Comparison of ENCODE assay signal across 27 cellular contexts in the genomic region with DNA sequence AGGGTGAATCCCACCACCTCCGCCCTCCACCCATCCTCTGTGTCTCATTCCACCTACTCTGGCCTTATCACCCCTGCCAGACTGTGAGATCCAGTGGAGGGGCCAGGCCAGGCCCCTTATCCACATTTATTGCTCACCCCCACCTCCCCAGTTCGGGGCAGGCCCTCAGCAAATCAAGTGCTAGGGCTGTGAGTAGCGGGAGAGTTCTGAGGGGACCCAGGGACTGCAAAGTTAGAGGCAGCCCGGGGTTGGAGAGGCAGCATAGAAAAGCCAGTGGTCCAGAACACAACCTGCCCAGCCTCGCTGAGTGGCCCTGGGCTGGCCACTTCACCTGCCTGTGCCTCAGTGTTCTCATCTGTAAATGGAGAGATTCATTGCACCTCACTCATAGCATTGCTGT. TPM values are rescaled to one million over a fixed set of nuclear protein-coding genes. Genes with fewer than 3 reads are reported as not detected.
DNase-seq lines count a peak whose midpoint lies in the region; ATAC-seq and TF ChIP-seq lines count a peak whose summit lies in the region.
"Had no signal": no experiment of that assay in that cellular context is flagged by ENCODE, and none has a peak within 500 bp of the region (broad histone marks: within the 10 kb centered on the region; RNA-seq: fewer than 3 reads in every experiment).

No MANE protein-coding gene starts in this region.

- H2BK120ac ChIP-seq in neuronal stem cell (ENCODE audit: low read depth, low read length), result no peak overlapping the region

- intact Hi-C loops in PC-3 (cut with micrococcal nuclease), result loop anchor here (5.0 kb wide), 1 partner anchor 86 kb away; no protein-coding TSS in a partner anchor

- H3K9me3 ChIP-seq in PC-3 (ENCODE audit: low read length) (no peaks in the 10 kb centered on the region), neuronal stem cell (replicated peaks in 1 of 2; ENCODE audit: control insufficient read depth in 2 of 2, insufficient read depth in 1 of 2, low read depth in 1 of 2, low read length in 2 of 2) (no peaks in the 10 kb centered on the region), thoracic aorta (no peaks in the 10 kb centered on the region)
- H3K9me3 ChIP-seq: left lung, right lobe of liver, upper lobe of left lung had no signal

- peak overlapping the region; percentile 44 for H2BK12ac ChIP-seq in neuronal stem cell (ENCODE audit: low read length)

- H3K36me3 Mint-ChIP-seq in immature natural killer cell, result no peaks in the 10 kb centered on the region
- H3K36me3 Mint-ChIP-seq: WTC11 had no signal

- no peaks in the 10 kb centered on the region for H3K79me2 ChIP-seq in PC-3 (ENCODE audit: low read length)

- WGBS in neuronal stem cell (ENCODE audit: extremely low coverage in 2 of 2, insufficient read length in 2 of 2, insufficient replicate concordance in 1 of 2), 2 donors, result no CpG with 5 or more reads among the region's 5 CpGs

- peak overlapping the region; percentile 9 for H2BK15ac ChIP-seq in neuronal stem cell (ENCODE audit: low read length)

- H3K27me3 ChIP-seq in PC-3 (ENCODE audit: low read length) (no peaks in the 10 kb centered on the region), neuronal stem cell (ENCODE audit: control insufficient read depth in 3 of 3, insufficient read depth in 3 of 3, low read depth in 1 of 3, low read length in 3 of 3) (no peaks in the 10 kb centered on the region), thoracic aorta (replicated peaks; ENCODE audit: insufficient read depth) (no peaks in the 10 kb centered on the region)
- H3K27me3 ChIP-seq: left lung, right lobe of liver, upper lobe of left lung had no signal

- H3K4me3 Mint-ChIP-seq in immature natural killer cell, result no peak overlapping the region
- H3K4me3 Mint-ChIP-seq: activated CD4-positive, alpha-beta T cell treated with anti-CD3 and anti-CD28 coated beads, Interleukin-2, amount 10 ng/mL, durations not matched to agents 7 days and 5 days; activated T-cell treated with anti-CD3 and anti-CD28 coated beads, Interleukin-2, amount 50 U/mL, for 4 hours; WTC11 had no signal

- CTCF ChIA-PET in PC-3 (lab: Charles Lee), result interaction anchor here (0.6 kb wide), 2 partner anchors 10 to 163 kb away, joined by 3 read pairs; no protein-coding TSS in a partner anchor

- H3K9ac ChIP-seq in PC-3 (ENCODE audit: low read length) (no peak overlapping the region), neuronal stem cell (ENCODE audit: low read depth, low read length, poor library complexity) (no peak overlapping the region)

- no peak overlapping the region for H4K91ac ChIP-seq in neuronal stem cell (ENCODE audit: low read depth, low read length, poor library complexity)

- no peak overlapping the region for H2BK5ac ChIP-seq in neuronal stem cell (ENCODE audit: low read length)

- no peaks in the 10 kb centered on the region for H3K4me1 Mint-ChIP-seq in immature natural killer cell

- no peaks in the 10 kb centered on the region for H3K9me2 ChIP-seq in PC-3 (replicated peaks; ENCODE audit: low read length)

- no peak overlapping the region for H3K4me3 ChIP-seq in PC-3 (ENCODE audit: low read length)
- H3K4me3 ChIP-seq in coronary artery, result no peak overlapping the region
- no peak overlapping the region for H3K4me3 ChIP-seq in neuronal stem cell (ENCODE audit: low read length in 2 of 2)
- H3K4me3 ChIP-seq in thoracic aorta, result no peak overlapping the region
- H3K4me3 ChIP-seq: left lung, right lobe of liver, upper lobe of left lung had no signal

- H3K27ac ChIP-seq in PC-3 (ENCODE audit: low read length), result peak overlapping the region; percentile 43
- peak overlapping the region; percentile 80 to 89 for H3K27ac ChIP-seq in coronary artery
- H3K27ac ChIP-seq in neuronal stem cell (replicated peaks; ENCODE audit: low read length), result no peak overlapping the region
- H3K27ac ChIP-seq in thoracic aorta, result peak overlapping the region; percentile 47 to 68
- H3K27ac ChIP-seq: C4-2B, epithelial cell of prostate, left lung, right lobe of liver, upper lobe of left lung had no signal

- no peak overlapping the region for H2AK5ac ChIP-seq in neuronal stem cell (ENCODE audit: low read depth, low read length)

- POLR2A ChIA-PET in PC-3 (lab: Charles Lee; ENCODE audit: unreplicated experiment), result interaction anchor here (0.7 kb wide), 1 partner anchor 26 kb away, joined by 11 read pairs; no protein-coding TSS in a partner anchor

- H3K18ac ChIP-seq in neuronal stem cell (ENCODE audit: low read length), result no peak overlapping the region

- H3F3A ChIP-seq in PC-3 (ENCODE audit: low read length, unreplicated experiment), result no peaks in the 10 kb centered on the region

- peaks cover 0 to 3% (median 2%) of the 10 kb centered on the region in 3 donors for H3K27me3 Mint-ChIP-seq in immature natural killer cell (ENCODE audit: low read depth in 3 of 3)
- H3K27me3 Mint-ChIP-seq: activated CD4-positive, alpha-beta T cell treated with anti-CD3 and anti-CD28 coated beads, Interleukin-2, amount 10 ng/mL, durations not matched to agents 7 days and 5 days had no signal

- no peak overlapping the region for H3K14ac ChIP-seq in neuronal stem cell (ENCODE audit: low read length)

- BruUV-seq in PC-3 (replicated peaks; lab: Mats Ljungman, UMichigan), result no TSS peak

- H3K4me1 ChIP-seq in PC-3 (ENCODE audit: insufficient read depth, low read length), result peaks cover 34% of the 10 kb centered on the region
- H3K4me1 ChIP-seq in neuronal stem cell (ENCODE audit: control insufficient read depth in 2 of 2, insufficient read depth in 1 of 2, low read depth in 1 of 2, low read length in 2 of 2), result peaks cover 13 to 18% of the 10 kb centered on the region in 2 donors
- peaks cover 7 to 43% of the 10 kb centered on the region in 2 donors for H3K4me1 ChIP-seq in thoracic aorta (ENCODE audit: control insufficient read depth in 1 of 2, low read depth in 2 of 2)
- H3K4me1 ChIP-seq: right lobe of liver had no signal

- no peaks in the 10 kb centered on the region for H3K9me3 Mint-ChIP-seq in immature natural killer cell
- H3K9me3 Mint-ChIP-seq: activated CD4-positive, alpha-beta T cell treated with anti-CD3 and anti-CD28 coated beads, Interleukin-2, amount 10 ng/mL, durations not matched to agents 7 days and 5 days; activated T-cell treated with anti-CD3 and anti-CD28 coated beads, Interleukin-2, amount 50 U/mL, for 4 hours; HFFc6; WTC11 had no signal

- TF ChIP-seq CTCF in PC-3 (conservative IDR thresholded peaks at IDR 0.05; ENCODE audit: low read depth, low read length), result no peak
- TF ChIP-seq CTCF in coronary artery (IDR thresholded peaks at IDR 0.05), result no peak
- TF ChIP-seq CTCF in thoracic aorta (IDR thresholded peaks at IDR 0.05), result no peak

- DNase-seq in PC-3, result no peak
- DNase-seq in coronary artery (ENCODE audit: low spot score), result no peak
- DNase-seq in neuronal stem cell (ENCODE audit: low spot score), result no peak
- no peak for DNase-seq in thoracic aorta (ENCODE audit: low spot score)
- DNase-seq in immature natural killer cell, result no peak
- DNase-seq in SIG-M5 (lab: John Stamatoyannopoulos, UW), result no peak
- DNase-seq: activated CD4-positive, alpha-beta T cell treated with anti-CD3 and anti-CD28 coated beads, Interleukin-2, amount 10 ng/mL, durations not matched to agents 7 days and 5 days; activated naive CD4-positive, alpha-beta T cell treated with anti-CD3 and anti-CD28 coated beads, Interleukin-2, amount 50 U/mL, for 16 hours; activated T-cell treated with anti-CD3 and anti-CD28 coated beads, Interleukin-2, amount 50 U/mL, for 4 hours; effector CD8-positive, alpha-beta T cell; glutamatergic neuron; NCI-H1048; NCI-H1694; NCI-H446 treated with DMSO at 0.1 percent for 48 hours; NCI-H774; stimulated activated CD4-positive, alpha-beta T cell treated with anti-CD3 and anti-CD28 coated beads, Interleukin-4, amount 100 ng/mL, for 24 hours; T-helper 1 cell had no signal

- no peak overlapping the region for H2AFZ ChIP-seq in PC-3 (ENCODE audit: low read length)
- peak overlapping the region; percentile 64 for H2AFZ ChIP-seq in neuronal stem cell (ENCODE audit: low read length)

- H3K4me2 ChIP-seq in PC-3 (ENCODE audit: low read length) (no peak overlapping the region), neuronal stem cell (ENCODE audit: insufficient read depth, low read length, poor library complexity, severe bottlenecking) (no peak overlapping the region)

- H3K23ac ChIP-seq in neuronal stem cell (ENCODE audit: low read depth, low read length, poor library complexity), result no peak overlapping the region

- H4K20me1 ChIP-seq in PC-3 (ENCODE audit: low read length), result no peaks in the 10 kb centered on the region

- H3K4ac ChIP-seq in neuronal stem cell (ENCODE audit: low read length), result no peak overlapping the region

- H3K27ac Mint-ChIP-seq in immature natural killer cell, result no peak overlapping the region
- H3K27ac Mint-ChIP-seq: activated CD4-positive, alpha-beta T cell treated with anti-CD3 and anti-CD28 coated beads, Interleukin-2, amount 10 ng/mL, durations not matched to agents 7 days and 5 days; progenitor cell of endocrine pancreas; WTC11 had no signal

- H3K79me1 ChIP-seq in neuronal stem cell (ENCODE audit: low read depth, low read length), result no peaks in the 10 kb centered on the region

- H3K36me3 ChIP-seq in PC-3 (ENCODE audit: low read depth, low read length) (no peaks in the 10 kb centered on the region), neuronal stem cell (replicated peaks in 1 of 2; ENCODE audit: control insufficient read depth in 2 of 2, insufficient read depth in 2 of 2, low read length in 2 of 2) (no peaks in the 10 kb centered on the region), thoracic aorta (no peaks in the 10 kb centered on the region)
- H3K36me3 ChIP-seq: left lung, right lobe of liver, upper lobe of left lung had no signal

- H4K8ac ChIP-seq in neuronal stem cell (ENCODE audit: low read depth, low read length), result no peak overlapping the region

- no peak for ATAC-seq in PC-3
- no peak for ATAC-seq in thoracic aorta (ENCODE audit: insufficient number of reproducible peaks, low FRiP score, low read depth)
- ATAC-seq in GM21528 (IDR thresholded peaks at IDR 0.05; ENCODE audit: low FRiP score, unreplicated experiment), result no peak
- no peak for ATAC-seq in GM19395 (IDR thresholded peaks at IDR 0.05; ENCODE audit: unreplicated experiment)
- ATAC-seq: activated T-cell treated with anti-CD3 and anti-CD28 coated beads, Interleukin-2, amount 50 U/mL, for 4 hours had no signal

RNA-seq across cellular contexts. Expression of gene ACTN1, which starts 27.2 kb away (rescaled TPM):
- total RNA-seq in PC-3 (2014; rRNA removed) (303 and 400 TPM in 2 replicates), thoracic aorta (1,000 to 10,000 TPM; 1,201 to 1,291 TPM)
- polyA plus RNA-seq in neuronal stem cell (2013, experiment 1 of 2), result 88.8 TPM
- polyA plus RNA-seq in neuronal stem cell (2013, experiment 2 of 2), result 87.0 TPM
- polyA plus RNA-seq in immature natural killer cell, result 1 to 10 TPM; 5.2 to 9.7 (median 9.3) TPM
